14 cellular contexts compared by ENCODE assay signal in genomic region chr1:118147542-118147941, GRCh38. TPM values are rescaled to one million over a fixed set of nuclear protein-coding genes. Genes with fewer than 3 reads are reported as not detected.
A peak's percentile ranks its signal among the peaks of the same experiment; 100 is the strongest.
DNase-seq lines count a peak whose midpoint lies in the region; ATAC-seq, FAIRE-seq and TF ChIP-seq lines count a peak whose summit lies in the region.
"Had no signal": no experiment of that assay in that cellular context is flagged by ENCODE, and none has a peak within 500 bp of the region (broad histone marks: within the 10 kb centered on the region; RNA-seq: fewer than 3 reads in every experiment).

No MANE protein-coding gene starts in this region.

- peak overlapping the region; percentile 40 for H3K27ac ChIP-seq in ACC112 (ENCODE audit: low read depth, low read length)
- peak overlapping the region; percentile 6 for H3K27ac ChIP-seq in mammary epithelial cell (ENCODE audit: insufficient read depth, low read depth, low read length)
- H3K27ac ChIP-seq in keratinocyte (ENCODE audit: control insufficient read depth, insufficient read depth, low read length), result no peak overlapping the region
- no peak overlapping the region for H3K27ac ChIP-seq in adrenal gland
- H3K27ac ChIP-seq: neutrophil, transverse colon had no signal

- CTCF ChIA-PET in mammary epithelial cell (lab: Charles Lee; ENCODE audit: low non-redundant PET), result no interaction called here

- FAIRE-seq in keratinocyte (lab: Jason Lieb, UNC), result no peak

- H3K4me2 ChIP-seq in mammary epithelial cell (ENCODE audit: insufficient read depth, low read depth, low read length) (peak overlapping the region; percentile 44), keratinocyte (ENCODE audit: control insufficient read depth, extremely low read depth, insufficient read depth, low read depth, low read length) (peak overlapping the region; percentile 34)

- no peaks in the 10 kb centered on the region for H4K20me1 ChIP-seq in mammary epithelial cell (ENCODE audit: insufficient read depth, low read length)
- H4K20me1 ChIP-seq in keratinocyte (ENCODE audit: control insufficient read depth, extremely low read depth, insufficient read depth, low read length), result no peaks in the 10 kb centered on the region

- H3K4me3 ChIP-seq in ACC112 (ENCODE audit: low read depth, low read length) (no peak overlapping the region), mammary epithelial cell (replicated peaks in 1 of 3; ENCODE audit: insufficient read depth in 1 of 3, low read depth in 2 of 3, low read length in 3 of 3) (no peak overlapping the region), keratinocyte (ENCODE audit: control insufficient read depth in 2 of 3, extremely low read depth in 1 of 3, insufficient read depth in 2 of 3, low read depth in 1 of 3, low read length in 3 of 3) (no peak overlapping the region), adrenal gland (no peak overlapping the region)
- H3K4me3 ChIP-seq: transverse colon had no signal

- no peak for TF ChIP-seq CTCF in mammary epithelial cell (conservative IDR thresholded peaks at IDR 0.05 in 1 of 2, IDR thresholded peaks at IDR 0.05 in 1 of 2; ENCODE audit: extremely low read depth in 1 of 2, insufficient read depth in 1 of 2, low read depth in 1 of 2, low read length in 2 of 2)
- no peak for TF ChIP-seq CTCF in keratinocyte (optimal IDR thresholded peaks at IDR 0.05 in 1 of 3, IDR thresholded peaks at IDR 0.05 in 1 of 3, conservative IDR thresholded peaks at IDR 0.05 in 1 of 3; ENCODE audit: extremely low read depth in 1 of 3, insufficient read depth in 2 of 3, low read length in 3 of 3)
- no peak for TF ChIP-seq CTCF in adrenal gland (IDR thresholded peaks at IDR 0.05)

- TF ChIP-seq POLR2A in adrenal gland (IDR thresholded peaks at IDR 0.05), result no peak

- H3K79me2 ChIP-seq in ACC112 (ENCODE audit: control insufficient read depth, insufficient read depth, low read length, unreplicated experiment) (no peaks in the 10 kb centered on the region), mammary epithelial cell (ENCODE audit: insufficient read depth, low read length) (no peaks in the 10 kb centered on the region), keratinocyte (ENCODE audit: control insufficient read depth, insufficient read depth, low read length) (no peaks in the 10 kb centered on the region)

- H2AFZ ChIP-seq in ACC112 (ENCODE audit: low read length, unreplicated experiment) (no peak overlapping the region), mammary epithelial cell (ENCODE audit: low read depth, low read length) (no peak overlapping the region), keratinocyte (ENCODE audit: control insufficient read depth, low read length) (no peak overlapping the region)

- ATAC-seq in HG03571 (IDR thresholded peaks at IDR 0.05; ENCODE audit: unreplicated experiment), result no peak

- no peak overlapping the region for H3K9ac ChIP-seq in mammary epithelial cell (ENCODE audit: insufficient read depth, low read length)
- H3K9ac ChIP-seq in keratinocyte (ENCODE audit: control insufficient read depth, extremely low read depth, insufficient read depth, low read length), result no peak overlapping the region

- BruUV-seq in mammary epithelial cell (replicated peaks; lab: Mats Ljungman, UMichigan), result no TSS peak

- H3K27me3 ChIP-seq in ACC112 (ENCODE audit: insufficient read depth, low read length) (no peaks in the 10 kb centered on the region), mammary epithelial cell (ENCODE audit: insufficient read depth, low read length) (no peaks in the 10 kb centered on the region), keratinocyte (ENCODE audit: control insufficient read depth, extremely low read depth, insufficient read depth, low read length) (no peaks in the 10 kb centered on the region), adrenal gland (peaks cover 3% of the 10 kb centered on the region)
- H3K27me3 ChIP-seq: neutrophil, transverse colon had no signal

- no peaks in the 10 kb centered on the region for H3K9me1 ChIP-seq in keratinocyte (ENCODE audit: control insufficient read depth, extremely low read depth, insufficient read depth, low read length)

- WGBS in mammary epithelial cell (ENCODE audit: low coverage, missing lambda C conversion rate), result 0% methylated on average over 1 of the region's 1 CpG
- 47 to 62% (median 53%) methylated on average over 1 of the region's 1 CpG for WGBS in adrenal gland, 4 donors

- H3K9me3 ChIP-seq in mammary epithelial cell (replicated peaks; ENCODE audit: insufficient read depth, low read length) (no peaks in the 10 kb centered on the region), keratinocyte (ENCODE audit: control insufficient read depth, low read depth, low read length) (no peaks in the 10 kb centered on the region), adrenal gland (replicated peaks in 1 of 3) (no peaks in the 10 kb centered on the region)
- H3K9me3 ChIP-seq: BE2C, neutrophil, transverse colon had no signal

- dilution Hi-C loops in mammary epithelial cell (cut with HindIII; ENCODE audit: low sequenced_read_pairs), result loop anchor here (5.0 kb wide), 1 partner anchor 95 kb away; no protein-coding TSS in a partner anchor
- dilution Hi-C loops in keratinocyte (cut with MboI; ENCODE audit: extremely low pct_ligation_motif_present, low sequenced_read_pairs), result no loop called here

- peak; percentile 19 for DNase-seq in HPDE6-E6E7 (ENCODE audit: extremely low spot score)
- DNase-seq in mammary epithelial cell, result peak; percentile 82
- DNase-seq in keratinocyte (ENCODE audit: low read depth, low spot score), result no peak
- no peak for DNase-seq in adrenal gland
- no peak for DNase-seq in activated CD4-positive, alpha-beta T cell treated with anti-CD3 and anti-CD28 coated beads for 4 hours
- DNase-seq in DMS 273 (lab: John Stamatoyannopoulos, UW; ENCODE audit: unreplicated experiment), result no peak
- DNase-seq: BE2C; DMS79; effector memory CD4-positive, alpha-beta T cell; Karpas-422; transverse colon had no signal

- in situ Hi-C loops in mammary epithelial cell (cut with MboI; ENCODE audit: low sequenced_read_pairs in 2 of 2), result no loop called here

- peaks cover 11% of the 10 kb centered on the region for H3K4me1 ChIP-seq in ACC112 (ENCODE audit: control insufficient read depth, insufficient read depth, low read length, unreplicated experiment)
- peaks cover 6% of the 10 kb centered on the region for H3K4me1 ChIP-seq in mammary epithelial cell (ENCODE audit: insufficient read depth, low read length)
- H3K4me1 ChIP-seq in keratinocyte (ENCODE audit: control insufficient read depth, extremely low read depth, insufficient read depth, low read length), result peaks cover 19% of the 10 kb centered on the region
- no peaks in the 10 kb centered on the region for H3K4me1 ChIP-seq in adrenal gland (replicated peaks in 1 of 2)
- H3K4me1 ChIP-seq: BE2C, transverse colon had no signal

- H3K36me3 ChIP-seq in ACC112 (ENCODE audit: insufficient read depth, low read length) (no peaks in the 10 kb centered on the region), mammary epithelial cell (ENCODE audit: insufficient read depth, low read length) (no peaks in the 10 kb centered on the region), keratinocyte (ENCODE audit: control insufficient read depth in 2 of 2, extremely low read depth in 1 of 2, insufficient read depth in 2 of 2, low read length in 2 of 2) (no peaks in the 10 kb centered on the region), adrenal gland (replicated peaks in 1 of 2) (no peaks in the 10 kb centered on the region)
- H3K36me3 ChIP-seq: BE2C, neutrophil, transverse colon had no signal

- intact Hi-C loops in mammary epithelial cell (cut with micrococcal nuclease), result loop anchor here (1.0 kb wide), 1 partner anchor 70 kb away; no protein-coding TSS in a partner anchor
- intact Hi-C loops in adrenal gland (cut with DNase I), result no loop called here

RNA-seq across cellular contexts. Expression of gene SPAG17, which starts 37.5 kb away (rescaled TPM):
- total RNA-seq in mammary epithelial cell, result under 1 TPM in 1 of 2 donors, not detected in 1; 0.33 TPM
- not detected for polyA plus RNA-seq in mammary epithelial cell
- not detected for polyA minus RNA-seq in mammary epithelial cell
- polyA plus RNA-seq in keratinocyte, result 0.42 to 0.77 TPM (median 0.52 TPM) in 3 replicates
- polyA plus RNA-seq in keratinocyte (2011; ENCODE audit: low read depth), result 0.37 TPM
- polyA plus RNA-seq in keratinocyte (2011; cell fraction: cytosol; rRNA removed), result 0.21 and 0.27 TPM in 2 replicates
- 3.1 and 3.4 TPM in 2 replicates for polyA plus RNA-seq in keratinocyte (2011; cell fraction: nucleus; rRNA removed)
- 0.53 and 0.54 TPM in 2 replicates for polyA plus RNA-seq in keratinocyte (2012; ENCODE audit: low replicate concordance)
- polyA minus RNA-seq in keratinocyte, result 0.07 to 1.8 TPM (median 0.29 TPM) in 3 replicates
- polyA minus RNA-seq in keratinocyte (2011; cell fraction: cytosol; rRNA and poly(A)+ RNA removed), result not detected
- polyA minus RNA-seq in keratinocyte (2011; cell fraction: nucleus; rRNA and poly(A)+ RNA removed), result 2.3 and 4.7 TPM in 2 replicates
- total RNA-seq in adrenal gland, result under 1 TPM in 7 of 8 donors, not detected in 1; 0.07 to 0.94 (median 0.39) TPM
- polyA plus RNA-seq in adrenal gland, result 1 to 10 TPM in 2 of 3 donors, under 1 TPM in 1; 0.26 to 1.8 (median 1.4) TPM
- total RNA-seq: transverse colon had no signal

Comparison
In these comparisons a context has a peak if more than half of its experiments do, and no peak if none do; other contexts are left out.
1. H3K27ac ChIP-seq: peak in ACC112 (single experiment) and mammary epithelial cell (single experiment); none in keratinocyte (single experiment) and adrenal gland (0 of 5).
2. DNase-seq: peak in HPDE6-E6E7 (single experiment) and mammary epithelial cell (single experiment); none in keratinocyte (single experiment), adrenal gland (0 of 7), activated CD4-positive, alpha-beta T cell treated with anti-CD3 and anti-CD28 coated beads for 4 hours (0 of 2) and DMS 273 (single experiment).